ENCODE assay signal across 8 cellular contexts in genomic region chr20:4064118-4064962, GRCh38. TPM values are rescaled to one million over a fixed set of nuclear protein-coding genes. Genes with fewer than 3 reads are reported as not detected.
DNase-seq lines count a peak whose midpoint lies in the region; ATAC-seq, FAIRE-seq and TF ChIP-seq lines count a peak whose summit lies in the region.

No MANE protein-coding gene starts in this region.

- no peaks in the 10 kb centered on the region for H3K4me1 Mint-ChIP-seq in central memory CD8-positive, alpha-beta T cell

- H3K9me3 ChIP-seq in HepG2 (ENCODE audit: low read length) (no peaks in the 10 kb centered on the region), testis (no peaks in the 10 kb centered on the region)

- ATAC-seq in central memory CD8-positive, alpha-beta T cell (replicated peaks; ENCODE audit: extremely low read depth, poor library complexity, severe bottlenecking) = no peak
- ATAC-seq in HepG2 (peak; percentile 31), HG02798 (IDR thresholded peaks at IDR 0.05; ENCODE audit: poor library complexity, unreplicated experiment) (no peak)

- H3K27me3 ChIP-seq in HepG2 (ENCODE audit: control insufficient read depth in 1 of 2, insufficient read depth in 2 of 2, low read length in 2 of 2) = peaks cover 3 to 33% of the 10 kb centered on the region in 2 experiments; a peak in 3 of 5 replicates
- H3K27me3 ChIP-seq in testis = no peaks in the 10 kb centered on the region

- H3K36me3 ChIP-seq in HepG2 (replicated peaks in 1 of 2; ENCODE audit: control insufficient read depth in 1 of 2, insufficient read depth in 2 of 2, low read length in 2 of 2) (no peaks in the 10 kb centered on the region), testis (ENCODE audit: low read depth, missing control alignments) (no peaks in the 10 kb centered on the region)

- no peak overlapping the region for H3K4me3 Mint-ChIP-seq in central memory CD8-positive, alpha-beta T cell

- no peak for FAIRE-seq in HepG2 (lab: Jason Lieb, UNC)

- H4K20me1 ChIP-seq in HepG2 (ENCODE audit: insufficient read depth, low read length) = no peaks in the 10 kb centered on the region

- DNase-seq in DMS 273 (lab: John Stamatoyannopoulos, UW; ENCODE audit: unreplicated experiment) = peak; percentile 94
- DNase-seq in NCI-H2171 (lab: John Stamatoyannopoulos, UW) = peak; percentile 77
- DNase-seq in central memory CD8-positive, alpha-beta T cell (ENCODE audit: low spot score in 2 of 2) = no peak
- DNase-seq in HepG2 (ENCODE audit: low spot score) = no peak
- DNase-seq in testis = peak; percentile 89
- DNase-seq in NCI-H524 treated with DMSO at 0.1 percent for 48 hours (lab: John Stamatoyannopoulos, UW) = no peak
- DNase-seq in NCI-H774 (lab: John Stamatoyannopoulos, UW) = no peak

- BruUV-seq in HepG2 (replicated peaks; lab: Mats Ljungman, UMichigan) = no TSS peak

- no peaks in the 10 kb centered on the region for H3K36me3 Mint-ChIP-seq in central memory CD8-positive, alpha-beta T cell (ENCODE audit: insufficient read depth)

- in situ Hi-C loops in HepG2 (cut with HindIII; ENCODE audit: extremely low pct_ligation_motif_present, low pct_unique_long_range_greater_than_20kb) = loop anchor here (5.0 kb wide), 1 partner anchor 42 kb away; no protein-coding TSS in a partner anchor

- H3K27me3 Mint-ChIP-seq in central memory CD8-positive, alpha-beta T cell = no peaks in the 10 kb centered on the region

- no peak overlapping the region; a peak in 1 of 6 replicates for H3K4me3 ChIP-seq in HepG2 (replicated peaks in 1 of 3; ENCODE audit: insufficient read depth in 1 of 3, low read depth in 2 of 3, low read length in 3 of 3)
- H3K4me3 ChIP-seq in testis = no peak overlapping the region

- TF ChIP-seq EP300 in HepG2 (IDR thresholded peaks at IDR 0.05; ENCODE audit: low read depth in 2 of 2, low read length in 2 of 2) (no peak), HepG2 (CRISPR knock-in tag; IDR thresholded peaks at IDR 0.05; ENCODE audit: borderline replicate concordance) (no peak)

- H3K4me2 ChIP-seq in HepG2 (ENCODE audit: low read depth, low read length) = peak overlapping the region; percentile 29; the same call in 1 of the 2 replicates

- H3K4me1 ChIP-seq in HepG2 (ENCODE audit: insufficient read depth, low read length) (peaks cover 23% of the 10 kb centered on the region), testis (peaks cover 27% of the 10 kb centered on the region)

- no peaks in the 10 kb centered on the region for H3K79me2 ChIP-seq in HepG2 (ENCODE audit: insufficient read depth, low read length)

- intact Hi-C loops in HepG2 (cut with micrococcal nuclease; ENCODE audit: unreplicated experiment) (no loop called here), testis (cut with DNase I; ENCODE audit: low total_unique reads) (no loop called here)

- H3K27ac ChIP-seq in HepG2 (ENCODE audit: extremely low read length, insufficient read depth, low read length) (no peak overlapping the region), testis (peak overlapping the region; percentile 32 to 72)

- TF ChIP-seq POLR2A in HepG2 (IDR thresholded peaks at IDR 0.05; ENCODE audit: insufficient read depth in 1 of 2, low read depth in 2 of 2, low read length in 2 of 2) (no peak), testis (IDR thresholded peaks at IDR 0.05) (no peak)

- peak overlapping the region; percentile 8 for H3K27ac Mint-ChIP-seq in central memory CD8-positive, alpha-beta T cell (ENCODE audit: low read depth)

- TF ChIP-seq CTCF in HepG2 (CRISPR knock-in tag; IDR thresholded peaks at IDR 0.05) (no peak), testis (IDR thresholded peaks at IDR 0.05) (no peak)

- WGBS in HepG2 (ENCODE audit: low lambda C conversion rate) = 17% methylated on average over 13 of the region's 13 CpGs
- WGBS in testis, 2 donors = 34 to 40% methylated on average over 13 of the region's 13 CpGs

- CTCF ChIA-PET in HepG2 (lab: Yijun Ruan, JAX; ENCODE audit: low intra/inter-chr PET ratio, low total read pairs) = no interaction called here

- no peak overlapping the region for H2AFZ ChIP-seq in HepG2 (ENCODE audit: low read length)

- H3K9me3 Mint-ChIP-seq in central memory CD8-positive, alpha-beta T cell = no peaks in the 10 kb centered on the region

- H3K9ac ChIP-seq in HepG2 (ENCODE audit: insufficient read depth, low read depth, low read length) = no peak overlapping the region

- no peak for TF ChIP-seq RAD21 in HepG2 (CRISPR knock-in tag; IDR thresholded peaks at IDR 0.05)

- POLR2A ChIA-PET in HepG2 (lab: Yijun Ruan, JAX) = no interaction called here

TF ChIP-seq in HepG2, 621 proteins besides CTCF, POLR2A, EP300 and RAD21 (continues in another document):
- TF ChIP-seq ATF7 (IDR thresholded peaks at IDR 0.05) (no peak), ATF7 (CRISPR knock-in tag; IDR thresholded peaks at IDR 0.05) (no peak), ZNF205 (CRISPR knock-in tag; IDR thresholded peaks at IDR 0.05) (no peak), ZSCAN22 (CRISPR knock-in tag; IDR thresholded peaks at IDR 0.05) (0 out of 2 replicates have a peak, but pooled peaks have one; percentile 11), ZSCAN25 (CRISPR knock-in tag; IDR thresholded peaks at IDR 0.05) (no peak), DPF2 (CRISPR knock-in tag; IDR thresholded peaks at IDR 0.05; ENCODE audit: borderline replicate concordance, low read depth) (no peak), ZBTB14 (CRISPR knock-in tag; IDR thresholded peaks at IDR 0.05) (no peak), TCF12 (IDR thresholded peaks at IDR 0.05) (no peak), TCF12 (CRISPR knock-in tag; IDR thresholded peaks at IDR 0.05) (no peak), ZNF264 (CRISPR knock-in tag; IDR thresholded peaks at IDR 0.05) (no peak), ZNF841 (CRISPR knock-in tag; IDR thresholded peaks at IDR 0.05; ENCODE audit: borderline replicate concordance) (no peak), ZNF792 (CRISPR knock-in tag; IDR thresholded peaks at IDR 0.05) (no peak)
- TF ChIP-seq, protein P1, sequence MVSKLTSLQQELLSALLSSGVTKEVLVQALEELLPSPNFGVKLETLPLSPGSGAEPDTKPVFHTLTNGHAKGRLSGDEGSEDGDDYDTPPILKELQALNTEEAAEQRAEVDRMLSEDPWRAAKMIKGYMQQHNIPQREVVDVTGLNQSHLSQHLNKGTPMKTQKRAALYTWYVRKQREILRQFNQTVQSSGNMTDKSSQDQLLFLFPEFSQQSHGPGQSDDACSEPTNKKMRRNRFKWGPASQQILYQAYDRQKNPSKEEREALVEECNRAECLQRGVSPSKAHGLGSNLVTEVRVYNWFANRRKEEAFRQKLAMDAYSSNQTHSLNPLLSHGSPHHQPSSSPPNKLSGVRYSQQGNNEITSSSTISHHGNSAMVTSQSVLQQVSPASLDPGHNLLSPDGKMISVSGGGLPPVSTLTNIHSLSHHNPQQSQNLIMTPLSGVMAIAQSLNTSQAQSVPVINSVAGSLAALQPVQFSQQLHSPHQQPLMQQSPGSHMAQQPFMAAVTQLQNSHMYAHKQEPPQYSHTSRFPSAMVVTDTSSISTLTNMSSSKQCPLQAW (CRISPR knock-in tag; IDR thresholded peaks at IDR 0.05) = no peak
- TF ChIP-seq, protein P2, sequence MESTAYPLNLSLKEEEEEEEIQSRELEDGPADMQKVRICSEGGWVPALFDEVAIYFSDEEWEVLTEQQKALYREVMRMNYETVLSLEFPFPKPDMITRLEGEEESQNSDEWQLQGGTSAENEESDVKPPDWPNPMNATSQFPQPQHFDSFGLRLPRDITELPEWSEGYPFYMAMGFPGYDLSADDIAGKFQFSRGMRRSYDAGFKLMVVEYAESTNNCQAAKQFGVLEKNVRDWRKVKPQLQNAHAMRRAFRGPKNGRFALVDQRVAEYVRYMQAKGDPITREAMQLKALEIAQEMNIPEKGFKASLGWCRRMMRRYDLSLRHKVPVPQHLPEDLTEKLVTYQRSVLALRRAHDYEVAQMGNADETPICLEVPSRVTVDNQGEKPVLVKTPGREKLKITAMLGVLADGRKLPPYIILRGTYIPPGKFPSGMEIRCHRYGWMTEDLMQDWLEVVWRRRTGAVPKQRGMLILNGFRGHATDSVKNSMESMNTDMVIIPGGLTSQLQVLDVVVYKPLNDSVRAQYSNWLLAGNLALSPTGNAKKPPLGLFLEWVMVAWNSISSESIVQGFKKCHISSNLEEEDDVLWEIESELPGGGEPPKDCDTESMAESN (CRISPR knock-in tag; conservative IDR thresholded peaks at IDR 0.05) = no peak

RNA-seq across cellular contexts. Expression of gene RNF24, which starts 49.0 kb away (rescaled TPM):
- total RNA-seq in HepG2 (2016; rRNA removed; fragmentation: Illumina TruSeq; extraction: Trizol) (2.4 and 2.9 TPM in 2 replicates), testis (10 to 100 TPM; 13.5 to 14.2 TPM)
- total RNA-seq in HepG2 (2016; cell fraction: cytosol; rRNA removed; fragmentation: Illumina TruSeq; extraction: Trizol; ENCODE audit: low read depth) = 1.3 and 1.6 TPM in 2 replicates
- total RNA-seq in HepG2 (2016; cell fraction: insoluble cytoplasmic fraction; rRNA removed; fragmentation: Illumina TruSeq; extraction: Trizol) = 2.4 and 2.9 TPM in 2 replicates
- total RNA-seq in HepG2 (2016; cell fraction: membrane; rRNA removed; fragmentation: Illumina TruSeq; extraction: Trizol) = 2.8 and 3.3 TPM in 2 replicates
- total RNA-seq in HepG2 (2016; cell fraction: nucleus; rRNA removed; fragmentation: Illumina TruSeq; extraction: Trizol) = 3.7 and 4.2 TPM in 2 replicates
- polyA plus RNA-seq in HepG2 (2011; rRNA removed) (10.4 TPM in 2 replicates), testis (ENCODE audit: insufficient read depth, low read depth, low replicate concordance) (11.0 TPM)
- 8.1 and 10.3 TPM in 2 replicates for polyA plus RNA-seq in HepG2 (2011; cell fraction: cytosol; rRNA removed)
- polyA plus RNA-seq in HepG2 (2011; cell fraction: nucleus; rRNA removed) = 10.7 and 11.5 TPM in 2 replicates
- polyA plus RNA-seq in HepG2 (2012) = 9.7 and 9.9 TPM in 2 replicates
- 2.5 and 3.5 TPM in 2 replicates for polyA plus RNA-seq in HepG2 (2016; cell fraction: cytosol; fragmentation: Illumina TruSeq; extraction: Trizol; ENCODE audit: low read depth)
- 3.0 and 3.3 TPM in 2 replicates for polyA plus RNA-seq in HepG2 (2016; cell fraction: insoluble cytoplasmic fraction; fragmentation: Illumina TruSeq; extraction: Trizol; ENCODE audit: low read depth)
- polyA plus RNA-seq in HepG2 (2016; cell fraction: membrane; fragmentation: Illumina TruSeq; extraction: Trizol; ENCODE audit: low read depth) = 3.9 and 4.1 TPM in 2 replicates
- polyA plus RNA-seq in HepG2 (2016; cell fraction: nucleus; fragmentation: Illumina TruSeq; extraction: Trizol; ENCODE audit: insufficient read depth, low read depth) = 5.8 and 6.3 TPM in 2 replicates
- polyA minus RNA-seq in HepG2 (2011; rRNA and poly(A)+ RNA removed; ENCODE audit: low replicate concordance) = 12.7 and 15.9 TPM in 2 replicates
- polyA minus RNA-seq in HepG2 (2011; cell fraction: cytosol; rRNA and poly(A)+ RNA removed) = 9.9 and 12.7 TPM in 2 replicates
- polyA minus RNA-seq in HepG2 (2011; cell fraction: nucleus; rRNA and poly(A)+ RNA removed) = 7.1 and 8.6 TPM in 2 replicates

Comparison
In these comparisons a context has a peak if more than half of its experiments do, and no peak if none do; other contexts are left out.
1. DNase-seq: peak in DMS 273 (single experiment), NCI-H2171 (single experiment) and testis (single experiment); none in central memory CD8-positive, alpha-beta T cell (0 of 2), HepG2 (single experiment), NCI-H524 treated with DMSO at 0.1 percent for 48 hours (single experiment) and NCI-H774 (single experiment).